ENCODE assay signal across 9 cellular contexts in genomic region chr14:54676822-54677708, GRCh38.
DNase-seq lines count a peak whose midpoint lies in the region; ATAC-seq and TF ChIP-seq lines count a peak whose summit lies in the region.
"Had no signal": no experiment of that assay in that cellular context is flagged by ENCODE, and none has a peak within 500 bp of the region (broad histone marks: within the 10 kb centered on the region; RNA-seq: fewer than 3 reads in every experiment).

No MANE protein-coding gene starts in this region.

- H3K4me2 ChIP-seq in fibroblast of lung (ENCODE audit: extremely low read depth, insufficient read depth, low read length), result peak overlapping the region; percentile 86

- no peaks in the 10 kb centered on the region for H3K9me3 Mint-ChIP-seq in nephron
- H3K9me3 Mint-ChIP-seq: dendritic cell treated with granulocyte-macrophage colony-stimulating factor and Interleukin-4, amounts not matched to agents 40 ng/mL and 50 ng/mL, for 4 days had no signal

- peaks cover 76% of the 10 kb centered on the region for H3K79me2 ChIP-seq in fibroblast of lung (ENCODE audit: control insufficient read depth, insufficient read depth, low read length)

- H3K4me3 Mint-ChIP-seq in nephron, result no peak overlapping the region
- H3K4me3 Mint-ChIP-seq: dendritic cell treated with granulocyte-macrophage colony-stimulating factor and Interleukin-4, amounts not matched to agents 40 ng/mL and 50 ng/mL, for 4 days had no signal

- H3K9ac ChIP-seq in fibroblast of lung (ENCODE audit: insufficient read depth, low read length), result no peak overlapping the region

- peak overlapping the region; percentile 62; the same call in 1 of the 2 replicates for H3K27ac ChIP-seq in RWPE1
- H3K27ac ChIP-seq in fibroblast of lung (ENCODE audit: insufficient read depth, low read length), result peak overlapping the region; percentile 86

- peak overlapping the region in 3 of 4 experiments; percentile 29 to 34 (median 31) for H3K4me3 ChIP-seq in fibroblast of lung (replicated peaks in 1 of 4; ENCODE audit: control extremely low read depth in 1 of 4, insufficient read depth in 1 of 4, low read depth in 3 of 4, low read length in 4 of 4)

- no peaks in the 10 kb centered on the region for H3K36me3 Mint-ChIP-seq in nephron (ENCODE audit: low read depth)

- CTCF ChIA-PET in RWPE1 (lab: Yijun Ruan, JAX), result interaction anchor here (0.9 kb wide), 2 partner anchors 14 to 95 kb away, joined by 4 to 5 read pairs; no protein-coding TSS in a partner anchor

- no peaks in the 10 kb centered on the region for H4K20me1 ChIP-seq in fibroblast of lung (ENCODE audit: control insufficient read depth, extremely low read depth, insufficient read depth, low read length)

- H3K36me3 ChIP-seq in fibroblast of lung (ENCODE audit: control insufficient read depth, insufficient read depth, low read length), result no peaks in the 10 kb centered on the region

- DNase-seq in AG08396 (ENCODE audit: low spot score) (peak; percentile 71), RWPE1 (ENCODE audit: low spot score) (peak; percentile 85), fibroblast of lung (ENCODE audit: low read depth in 2 of 2) (peak; percentile 93 to 99), Kasumi-1 (lab: John Stamatoyannopoulos, UW) (no peak)
- no peak for DNase-seq in stimulated activated CD4-positive, alpha-beta T cell treated with anti-CD3 and anti-CD28 coated beads, Interleukin-2, amount 100 ng/mL, for 48 hours
- DNase-seq in activated naive CD4-positive, alpha-beta T cell (lab: John Stamatoyannopoulos, UW), result no peak

- H2AFZ ChIP-seq in fibroblast of lung (ENCODE audit: low read length), result no peak overlapping the region

- H3K9me3 ChIP-seq in fibroblast of lung (ENCODE audit: control insufficient read depth, insufficient read depth, low read depth, low read length), result no peaks in the 10 kb centered on the region

- no peak for TF ChIP-seq CTCF in RWPE1 (conservative IDR thresholded peaks at IDR 0.05; ENCODE audit: low read depth)
- TF ChIP-seq CTCF in fibroblast of lung (conservative IDR thresholded peaks at IDR 0.05 in 1 of 2, IDR thresholded peaks at IDR 0.05 in 1 of 2; ENCODE audit: low read depth in 1 of 2, low read length in 2 of 2), result no peak
- no peak for TF ChIP-seq CTCF in nephron (IDR thresholded peaks at IDR 0.05; ENCODE audit: unreplicated experiment in 3 of 3)

- POLR2A ChIA-PET in RWPE1 (lab: Yijun Ruan, JAX; ENCODE audit: low non-redundant PET), result no interaction called here

- ATAC-seq in GM19035 (IDR thresholded peaks at IDR 0.05; ENCODE audit: unreplicated experiment), result no peak

- no peaks in the 10 kb centered on the region for H3K27me3 Mint-ChIP-seq in nephron (ENCODE audit: low read depth)
- H3K27me3 Mint-ChIP-seq: dendritic cell treated with granulocyte-macrophage colony-stimulating factor and Interleukin-4, amounts not matched to agents 40 ng/mL and 50 ng/mL, for 4 days had no signal

- H3K27me3 ChIP-seq in fibroblast of lung (ENCODE audit: control insufficient read depth, insufficient read depth, low read length), result no peaks in the 10 kb centered on the region

- peak overlapping the region; percentile 5 to 43 (median 27) for H3K27ac Mint-ChIP-seq in nephron
- H3K27ac Mint-ChIP-seq: dendritic cell treated with granulocyte-macrophage colony-stimulating factor and Interleukin-4, amounts not matched to agents 40 ng/mL and 50 ng/mL, for 4 days had no signal

- H3K4me1 Mint-ChIP-seq in nephron, result peaks cover 91% of the 10 kb centered on the region

- peaks cover 34% of the 10 kb centered on the region for H3K4me1 ChIP-seq in fibroblast of lung (ENCODE audit: control insufficient read depth, extremely low read depth, insufficient read depth, low read length)

Comparison
In these comparisons a context has a peak if more than half of its experiments do, and no peak if none do; other contexts are left out.
1. DNase-seq: peak in AG08396 (single experiment), RWPE1 (single experiment) and fibroblast of lung (2 of 2); none in Kasumi-1 (0 of 2), stimulated activated CD4-positive, alpha-beta T cell treated with anti-CD3 and anti-CD28 coated beads, Interleukin-2, amount 100 ng/mL, for 48 hours (0 of 2) and activated naive CD4-positive, alpha-beta T cell (0 of 4).